Comparison of ENCODE assay signal across 8 cellular contexts in the genomic region with DNA sequence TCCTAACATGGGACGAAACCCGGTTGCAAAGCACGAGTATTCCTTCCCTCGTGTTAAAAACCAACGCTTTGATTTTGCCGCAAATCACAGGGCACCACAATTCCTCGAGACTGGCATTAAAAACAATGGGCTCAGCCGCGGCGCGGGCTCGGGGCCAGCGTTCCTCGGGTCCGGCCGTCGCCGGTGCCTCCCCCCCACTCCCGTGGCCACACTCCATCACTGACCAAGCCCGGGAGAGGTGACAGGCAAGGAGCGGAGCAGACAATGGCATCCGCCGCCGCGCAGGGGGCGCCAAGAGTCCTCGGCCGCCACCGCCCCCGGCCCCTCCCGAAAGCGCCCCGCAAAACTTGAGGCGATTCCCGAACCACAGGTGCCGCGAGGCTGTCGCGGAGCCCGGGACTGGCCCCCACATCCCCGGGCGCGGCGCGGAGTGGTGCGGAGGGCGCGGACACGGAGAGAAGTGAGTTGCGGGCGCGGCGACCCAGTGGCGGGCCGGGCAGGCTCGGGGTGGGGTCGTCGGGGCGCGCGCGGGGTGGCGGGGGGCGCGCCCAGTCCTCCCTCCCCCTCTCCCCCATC. TPM values are rescaled to one million over a fixed set of nuclear protein-coding genes. Genes with fewer than 3 reads are reported as not detected.
DNase-seq lines count a peak whose midpoint lies in the region; ATAC-seq and TF ChIP-seq lines count a peak whose summit lies in the region.

No MANE protein-coding gene starts in this region.

- H3K4me3 ChIP-seq in BE2C (ENCODE audit: low read depth, low read length) (peak overlapping the region; percentile 80), adrenal gland (peak overlapping the region in 2 of 4 donors; percentile 72 to 82), heart right ventricle (peak overlapping the region; percentile 47 to 87 (median 73))

- H3K27me3 Mint-ChIP-seq in progenitor cell of endocrine pancreas, result peaks cover 6% of the 10 kb centered on the region

- H3K9me3 Mint-ChIP-seq in progenitor cell of endocrine pancreas (ENCODE audit: low read depth), result no peaks in the 10 kb centered on the region

- H3K4me1 ChIP-seq in BE2C (no peaks in the 10 kb centered on the region), adrenal gland (replicated peaks in 1 of 2) (peaks cover 5 to 12% of the 10 kb centered on the region in 2 donors), heart right ventricle (peaks cover 0 to 43% (median 10%) of the 10 kb centered on the region in 9 donors)

- H3K36me3 Mint-ChIP-seq in progenitor cell of endocrine pancreas (ENCODE audit: insufficient read depth), result peaks cover 11% of the 10 kb centered on the region

- no peak for TF ChIP-seq POLR2A in adrenal gland (IDR thresholded peaks at IDR 0.05)

- H3K27ac ChIP-seq in adrenal gland (peak overlapping the region in 4 of 5 donors; percentile 48 to 90 (median 80)), heart right ventricle (peak overlapping the region; percentile 85 to 95 (median 92))

- peaks cover 27% of the 10 kb centered on the region for H3K4me1 Mint-ChIP-seq in progenitor cell of endocrine pancreas (ENCODE audit: low read depth)

- peak overlapping the region; percentile 84 for H3K4me3 Mint-ChIP-seq in progenitor cell of endocrine pancreas (ENCODE audit: low read depth)

- DNase-seq in BE2C (peak; percentile 60), adrenal gland (peak; percentile 48 to 71 (median 59)), heart right ventricle (peak; percentile 48 to 60), progenitor cell of endocrine pancreas (ENCODE audit: low spot score, unreplicated experiment) (peak; percentile 57), mesenteric fat pad (ENCODE audit: low spot score) (no peak)

- TF ChIP-seq CTCF in BE2C (IDR thresholded peaks at IDR 0.05; ENCODE audit: low read depth, low read length) (peak; percentile 11; the same call in 1 of the 2 replicates), adrenal gland (IDR thresholded peaks at IDR 0.05) (no peak), heart right ventricle (IDR thresholded peaks at IDR 0.05) (peak in 7 of 9 donors; percentile 16 to 52 (median 34)), progenitor cell of endocrine pancreas (IDR thresholded peaks at IDR 0.05; ENCODE audit: unreplicated experiment) (peak; percentile 53)

- H3K27me3 ChIP-seq in BE2C, result no peaks in the 10 kb centered on the region
- no peaks in the 10 kb centered on the region for H3K27me3 ChIP-seq in adrenal gland
- peaks cover 0 to 74% (median 0%) of the 10 kb centered on the region in 7 donors for H3K27me3 ChIP-seq in heart right ventricle

- ATAC-seq in GM19324 (IDR thresholded peaks at IDR 0.05; ENCODE audit: low FRiP score, unreplicated experiment) (peak; percentile 53), HG03457 (IDR thresholded peaks at IDR 0.05; ENCODE audit: unreplicated experiment) (peak; percentile 30), SK-N-SH treated with all-trans-retinoic acid at 6 μM for 48 hours (peak; percentile 10), heart right ventricle (peak; percentile 21 to 51 (median 42))

- H3K9me3 ChIP-seq in BE2C (no peaks in the 10 kb centered on the region), adrenal gland (replicated peaks in 1 of 3) (no peaks in the 10 kb centered on the region), heart right ventricle (no peaks in the 10 kb centered on the region)

- intact Hi-C loops in adrenal gland (cut with DNase I), result no loop called here
- intact Hi-C loops in heart right ventricle (cut with DNase I), result loop anchor here in 1 of 10 donors (5.0 kb wide), 1 partner anchor 118 kb away; no protein-coding TSS in a partner anchor

- peak overlapping the region; percentile 25 for H3K27ac Mint-ChIP-seq in progenitor cell of endocrine pancreas

- no peaks in the 10 kb centered on the region for H3K36me3 ChIP-seq in BE2C
- no peaks in the 10 kb centered on the region for H3K36me3 ChIP-seq in adrenal gland (replicated peaks in 1 of 2)
- H3K36me3 ChIP-seq in heart right ventricle, result peaks cover 0 to 6% (median 0%) of the 10 kb centered on the region in 9 donors

- WGBS in adrenal gland, 4 donors, result 0 to 1% (median 1%) methylated on average over 9 to 65 of the region's 65 CpGs; no CpG with 5 or more reads in 1 of the 4 donors
- WGBS in heart right ventricle, 2 donors, result 0% methylated on average over 30 to 59 of the region's 65 CpGs

TF ChIP-seq in SK-N-SH treated with all-trans-retinoic acid at 6 μM for 48 hours, 23 proteins besides CTCF, POLR2A, EP300 and RAD21:
- TF ChIP-seq ARNTL (CRISPR knock-in tag; IDR thresholded peaks at IDR 0.05; ENCODE audit: borderline replicate concordance, low read depth) (no peak), PPARA (CRISPR knock-in tag; IDR thresholded peaks at IDR 0.05; ENCODE audit: borderline replicate concordance) (no peak), ZFP3 (CRISPR knock-in tag; IDR thresholded peaks at IDR 0.05) (no peak), ZC3H10 (CRISPR knock-in tag; IDR thresholded peaks at IDR 0.05) (no peak), ZNF70 (CRISPR knock-in tag; IDR thresholded peaks at IDR 0.05) (no peak), RARB (CRISPR knock-in tag; IDR thresholded peaks at IDR 0.05) (no peak), ISL1 (CRISPR knock-in tag; IDR thresholded peaks at IDR 0.05) (no peak), POU6F1 (CRISPR knock-in tag; IDR thresholded peaks at IDR 0.05; ENCODE audit: borderline replicate concordance, low read depth) (no peak), PATZ1 (CRISPR knock-in tag; IDR thresholded peaks at IDR 0.05; ENCODE audit: borderline replicate concordance) (no peak), ZFP30 (CRISPR knock-in tag; IDR thresholded peaks at IDR 0.05) (no peak), SNAI2 (CRISPR knock-in tag; IDR thresholded peaks at IDR 0.05) (no peak), ZNF565 (CRISPR knock-in tag; conservative IDR thresholded peaks at IDR 0.05; ENCODE audit: low read depth) (no peak), GLIS3 (CRISPR knock-in tag; IDR thresholded peaks at IDR 0.05) (no peak), ZNF8 (CRISPR knock-in tag; IDR thresholded peaks at IDR 0.05) (no peak), CSDC2 (CRISPR knock-in tag; IDR thresholded peaks at IDR 0.05) (no peak)
- TF ChIP-seq, protein P1, sequence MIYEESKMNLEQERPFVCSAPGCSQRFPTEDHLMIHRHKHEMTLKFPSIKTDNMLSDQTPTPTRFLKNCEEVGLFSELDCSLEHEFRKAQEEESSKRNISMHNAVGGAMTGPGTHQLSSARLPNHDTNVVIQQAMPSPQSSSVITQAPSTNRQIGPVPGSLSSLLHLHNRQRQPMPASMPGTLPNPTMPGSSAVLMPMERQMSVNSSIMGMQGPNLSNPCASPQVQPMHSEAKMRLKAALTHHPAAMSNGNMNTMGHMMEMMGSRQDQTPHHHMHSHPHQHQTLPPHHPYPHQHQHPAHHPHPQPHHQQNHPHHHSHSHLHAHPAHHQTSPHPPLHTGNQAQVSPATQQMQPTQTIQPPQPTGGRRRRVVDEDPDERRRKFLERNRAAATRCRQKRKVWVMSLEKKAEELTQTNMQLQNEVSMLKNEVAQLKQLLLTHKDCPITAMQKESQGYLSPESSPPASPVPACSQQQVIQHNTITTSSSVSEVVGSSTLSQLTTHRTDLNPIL (CRISPR knock-in tag; IDR thresholded peaks at IDR 0.05; ENCODE audit: low read depth), result no peak
- TF ChIP-seq, protein P2, sequence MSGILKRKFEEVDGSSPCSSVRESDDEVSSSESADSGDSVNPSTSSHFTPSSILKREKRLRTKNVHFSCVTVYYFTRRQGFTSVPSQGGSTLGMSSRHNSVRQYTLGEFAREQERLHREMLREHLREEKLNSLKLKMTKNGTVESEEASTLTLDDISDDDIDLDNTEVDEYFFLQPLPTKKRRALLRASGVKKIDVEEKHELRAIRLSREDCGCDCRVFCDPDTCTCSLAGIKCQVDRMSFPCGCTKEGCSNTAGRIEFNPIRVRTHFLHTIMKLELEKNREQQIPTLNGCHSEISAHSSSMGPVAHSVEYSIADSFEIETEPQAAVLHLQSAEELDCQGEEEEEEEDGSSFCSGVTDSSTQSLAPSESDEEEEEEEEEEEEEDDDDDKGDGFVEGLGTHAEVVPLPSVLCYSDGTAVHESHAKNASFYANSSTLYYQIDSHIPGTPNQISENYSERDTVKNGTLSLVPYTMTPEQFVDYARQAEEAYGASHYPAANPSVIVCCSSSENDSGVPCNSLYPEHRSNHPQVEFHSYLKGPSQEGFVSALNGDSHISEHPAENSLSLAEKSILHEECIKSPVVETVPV (CRISPR knock-in tag; IDR thresholded peaks at IDR 0.05), result no peak
TF ChIP-seq in SK-N-SH treated with all-trans-retinoic acid at 6 μM for 48 hours: peak in this region for 0.

RNA-seq across cellular contexts. Expression of gene AP1S2, which starts 0.4 kb away (rescaled TPM):
- polyA plus RNA-seq in BE2C (2012; ENCODE audit: insufficient read depth, insufficient read length, low read depth), result 25.1 TPM
- total RNA-seq in adrenal gland (10 to 100 TPM; 16.9 to 47.1 (median 22.0) TPM), heart right ventricle (100 to 1,000 TPM; 112 to 191 (median 131) TPM), progenitor cell of endocrine pancreas (82.2 and 82.6 TPM in 2 replicates), mesenteric fat pad (29.0 TPM)
- polyA plus RNA-seq in adrenal gland (10 to 100 TPM in 2 of 3 donors, 1 to 10 TPM in 1; 8.8 to 27.3 (median 19.1) TPM), heart right ventricle (10 to 100 TPM; 47.4 to 60.2 TPM)

Comparison
In these comparisons a context has a peak if more than half of its experiments do, and no peak if none do; other contexts are left out.
1. CTCF ChIP-seq: peak in BE2C (single experiment), heart right ventricle (7 of 9) and progenitor cell of endocrine pancreas (single experiment); none in adrenal gland (0 of 6).
2. Peak in every context shown above with its lines, with median percentiles within 50 percentile points of each other: ATAC-seq.